1 cellular context compared by ENCODE assay signal in the genomic region with DNA sequence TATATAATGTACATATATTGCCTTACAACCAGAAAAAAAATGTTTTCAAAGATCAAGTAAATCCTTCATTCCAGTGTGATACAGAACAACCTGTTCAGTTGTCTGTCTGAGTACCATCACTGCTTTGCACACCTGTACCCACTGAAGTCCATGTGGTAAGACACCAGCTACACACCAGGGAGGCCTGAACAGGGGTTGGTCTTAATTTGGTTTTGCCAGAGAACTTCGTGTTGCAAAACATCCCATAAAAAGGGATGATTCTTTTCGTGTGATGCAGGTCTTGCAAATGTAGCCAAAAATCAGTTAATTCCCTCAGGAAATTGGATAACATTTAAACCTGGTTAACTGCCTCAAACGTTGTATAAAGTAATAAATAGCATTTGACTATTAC.
TF ChIP-seq lines count a peak whose summit lies in the region.

No MANE protein-coding gene starts in this region.

TF ChIP-seq in GM12878, 131 proteins besides CTCF, POLR2A, EP300 and RAD21 (continued from another document):
- TF ChIP-seq POLR2AphosphoS5 (IDR thresholded peaks at IDR 0.05; ENCODE audit: low read length) (peak; percentile 20; the same call in 1 of the 2 replicates), GABPA (IDR thresholded peaks at IDR 0.05; ENCODE audit: low read depth) (no peak), SRF (IDR thresholded peaks at IDR 0.05; ENCODE audit: low read depth in 2 of 2, low read length in 2 of 2) (no peak), ZBED1 (IDR thresholded peaks at IDR 0.05; ENCODE audit: borderline replicate concordance) (no peak)
- TF ChIP-seq, protein P1, sequence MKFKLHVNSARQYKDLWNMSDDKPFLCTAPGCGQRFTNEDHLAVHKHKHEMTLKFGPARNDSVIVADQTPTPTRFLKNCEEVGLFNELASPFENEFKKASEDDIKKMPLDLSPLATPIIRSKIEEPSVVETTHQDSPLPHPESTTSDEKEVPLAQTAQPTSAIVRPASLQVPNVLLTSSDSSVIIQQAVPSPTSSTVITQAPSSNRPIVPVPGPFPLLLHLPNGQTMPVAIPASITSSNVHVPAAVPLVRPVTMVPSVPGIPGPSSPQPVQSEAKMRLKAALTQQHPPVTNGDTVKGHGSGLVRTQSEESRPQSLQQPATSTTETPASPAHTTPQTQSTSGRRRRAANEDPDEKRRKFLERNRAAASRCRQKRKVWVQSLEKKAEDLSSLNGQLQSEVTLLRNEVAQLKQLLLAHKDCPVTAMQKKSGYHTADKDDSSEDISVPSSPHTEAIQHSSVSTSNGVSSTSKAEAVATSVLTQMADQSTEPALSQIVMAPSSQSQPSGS (IDR thresholded peaks at IDR 0.05; ENCODE audit: low read length), result no peak; the same call in 1 of the 2 replicates
- TF ChIP-seq, protein P2, sequence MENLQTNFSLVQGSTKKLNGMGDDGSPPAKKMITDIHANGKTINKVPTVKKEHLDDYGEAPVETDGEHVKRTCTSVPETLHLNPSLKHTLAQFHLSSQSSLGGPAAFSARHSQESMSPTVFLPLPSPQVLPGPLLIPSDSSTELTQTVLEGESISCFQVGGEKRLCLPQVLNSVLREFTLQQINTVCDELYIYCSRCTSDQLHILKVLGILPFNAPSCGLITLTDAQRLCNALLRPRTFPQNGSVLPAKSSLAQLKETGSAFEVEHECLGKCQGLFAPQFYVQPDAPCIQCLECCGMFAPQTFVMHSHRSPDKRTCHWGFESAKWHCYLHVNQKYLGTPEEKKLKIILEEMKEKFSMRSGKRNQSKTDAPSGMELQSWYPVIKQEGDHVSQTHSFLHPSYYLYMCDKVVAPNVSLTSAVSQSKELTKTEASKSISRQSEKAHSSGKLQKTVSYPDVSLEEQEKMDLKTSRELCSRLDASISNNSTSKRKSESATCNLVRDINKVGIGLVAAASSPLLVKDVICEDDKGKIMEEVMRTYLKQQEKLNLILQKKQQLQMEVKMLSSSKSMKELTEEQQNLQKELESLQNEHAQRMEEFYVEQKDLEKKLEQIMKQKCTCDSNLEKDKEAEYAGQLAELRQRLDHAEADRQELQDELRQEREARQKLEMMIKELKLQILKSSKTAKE (IDR thresholded peaks at IDR 0.05; ENCODE audit: low read depth, poor library complexity, severe bottlenecking), result peak; percentile 8
